Comparison of ENCODE assay signal across 12 cellular contexts in the genomic region with DNA sequence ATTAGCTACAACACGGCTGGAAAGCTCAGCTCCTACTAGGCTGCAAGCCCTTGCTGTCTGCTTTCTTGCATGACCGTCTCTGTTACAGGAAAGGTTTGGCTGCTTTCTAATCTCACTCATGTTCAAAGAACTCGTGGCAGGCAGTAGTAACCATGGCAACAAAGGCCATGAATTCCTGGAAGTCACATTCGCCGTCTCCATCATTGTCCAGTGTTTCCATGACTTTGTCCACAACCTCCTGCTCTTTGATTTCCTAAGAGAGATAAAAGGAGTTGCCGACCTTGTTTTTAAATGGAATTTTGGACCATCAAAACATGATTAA. TPM values are rescaled to one million over a fixed set of nuclear protein-coding genes. Genes with fewer than 3 reads are reported as not detected.
DNase-seq lines count a peak whose midpoint lies in the region; ATAC-seq, FAIRE-seq and TF ChIP-seq lines count a peak whose summit lies in the region.
"Had no signal": no experiment of that assay in that cellular context is flagged by ENCODE, and none has a peak within 500 bp of the region (broad histone marks: within the 10 kb centered on the region; RNA-seq: fewer than 3 reads in every experiment).

No MANE protein-coding gene starts in this region.

- H3K36me3 ChIP-seq in bronchial epithelial cell (ENCODE audit: control insufficient read depth, insufficient read depth, low read length) (no peaks in the 10 kb centered on the region), SJCRH30 (no peaks in the 10 kb centered on the region)

- TF ChIP-seq CTCF in bronchial epithelial cell (IDR thresholded peaks at IDR 0.05; ENCODE audit: insufficient read depth, low read length, severe bottlenecking), result no peak

- peak; percentile 55 for FAIRE-seq in bronchial epithelial cell (lab: Jason Lieb, UNC)

- no peaks in the 10 kb centered on the region for H3K9me3 ChIP-seq in SJCRH30 (replicated peaks)

- no peaks in the 10 kb centered on the region for H3K4me1 ChIP-seq in SJCRH30

- no peak for ATAC-seq in stimulated activated effector memory CD8-positive, alpha-beta T cell treated with anti-CD3 and anti-CD28 coated beads, Interleukin-12 subunit alpha, Interleukin-12 subunit beta, amount 100 ng/mL, for 72 hours

- H3K27ac ChIP-seq in SJCRH30, result no peak overlapping the region
- H3K27ac ChIP-seq: 22Rv1 had no signal

- TF ChIP-seq POLR2A in erythroblast (IDR thresholded peaks at IDR 0.05; ENCODE audit: low read length), result no peak

- no peaks in the 10 kb centered on the region for H3K9me3 Mint-ChIP-seq in stimulated activated effector memory CD8-positive, alpha-beta T cell treated with anti-CD3 and anti-CD28 coated beads, Interleukin-12 subunit alpha, Interleukin-12 subunit beta, amount 100 ng/mL, for 72 hours

- H3K4me3 ChIP-seq in bronchial epithelial cell (ENCODE audit: low read depth, low read length), result no peak overlapping the region
- H3K4me3 ChIP-seq in SJCRH30, result no peak overlapping the region

- H3K36me3 Mint-ChIP-seq in stimulated activated effector memory CD8-positive, alpha-beta T cell treated with anti-CD3 and anti-CD28 coated beads, Interleukin-12 subunit alpha, Interleukin-12 subunit beta, amount 100 ng/mL, for 72 hours, result no peaks in the 10 kb centered on the region

- DNase-seq in DMS 273 (lab: John Stamatoyannopoulos, UW; ENCODE audit: unreplicated experiment) (peak; percentile 46), DMS 273 treated with DMSO at 0.1 percent for 48 hours (lab: John Stamatoyannopoulos, UW) (no peak), bronchial epithelial cell (ENCODE audit: low read depth) (no peak), iPS-NIHi11 (ENCODE audit: low spot score) (peak; percentile 41), erythroblast (lab: John Stamatoyannopoulos, UW) (no peak), GF-D8 (lab: John Stamatoyannopoulos, UW) (no peak), SJCRH30 (no peak)
- DNase-seq in stimulated activated effector memory CD8-positive, alpha-beta T cell treated with anti-CD3 and anti-CD28 coated beads, Interleukin-12 subunit alpha, Interleukin-12 subunit beta, amount 100 ng/mL, for 72 hours (ENCODE audit: low spot score in 2 of 2), result no peak
- DNase-seq: activated CD4-positive, alpha-beta T cell treated with anti-CD3 and anti-CD28 coated beads for 4 hours; effector CD8-positive, alpha-beta T cell; NCI-H69 had no signal

- H3K27me3 ChIP-seq in bronchial epithelial cell (ENCODE audit: control insufficient read depth, insufficient read depth, low read length) (peaks cover 3% of the 10 kb centered on the region), SJCRH30 (0 out of 2 replicates have a peak, but pooled peaks cover 3% of the 10 kb centered on the region)

- H3K4me3 Mint-ChIP-seq in stimulated activated effector memory CD8-positive, alpha-beta T cell treated with anti-CD3 and anti-CD28 coated beads, Interleukin-12 subunit alpha, Interleukin-12 subunit beta, amount 100 ng/mL, for 72 hours, result no peak overlapping the region

- H3K4me1 Mint-ChIP-seq in stimulated activated effector memory CD8-positive, alpha-beta T cell treated with anti-CD3 and anti-CD28 coated beads, Interleukin-12 subunit alpha, Interleukin-12 subunit beta, amount 100 ng/mL, for 72 hours, result no peaks in the 10 kb centered on the region

- peak overlapping the region; percentile 15 for H3K27ac Mint-ChIP-seq in stimulated activated effector memory CD8-positive, alpha-beta T cell treated with anti-CD3 and anti-CD28 coated beads, Interleukin-12 subunit alpha, Interleukin-12 subunit beta, amount 100 ng/mL, for 72 hours

RNA-seq across cellular contexts. Expression of a gene that starts 5.7 kb away (rescaled TPM):
- not detected in 2 replicates for total RNA-seq in bronchial epithelial cell
- total RNA-seq in SJCRH30 (2014; rRNA removed; shearing (Covaris generic)), result 0.18 and 0.25 TPM in 2 replicates

RNA-seq across cellular contexts. Expression of a gene that starts 36.3 kb away (rescaled TPM):
- total RNA-seq in bronchial epithelial cell, result 112 and 154 TPM in 2 replicates
- 53.1 and 62.0 TPM in 2 replicates for total RNA-seq in SJCRH30 (2014; rRNA removed; shearing (Covaris generic))

Comparison
In these comparisons a context has a peak if more than half of its experiments do, and no peak if none do; other contexts are left out.
1. DNase-seq: peak in DMS 273 (single experiment) and iPS-NIHi11 (single experiment); none in DMS 273 treated with DMSO at 0.1 percent for 48 hours (single experiment), bronchial epithelial cell (single experiment), stimulated activated effector memory CD8-positive, alpha-beta T cell treated with anti-CD3 and anti-CD28 coated beads, Interleukin-12 subunit alpha, Interleukin-12 subunit beta, amount 100 ng/mL, for 72 hours (0 of 2), erythroblast (0 of 2), GF-D8 (single experiment) and SJCRH30 (0 of 2).